ENCODE assay signal across 8 cellular contexts in the genomic region with DNA sequence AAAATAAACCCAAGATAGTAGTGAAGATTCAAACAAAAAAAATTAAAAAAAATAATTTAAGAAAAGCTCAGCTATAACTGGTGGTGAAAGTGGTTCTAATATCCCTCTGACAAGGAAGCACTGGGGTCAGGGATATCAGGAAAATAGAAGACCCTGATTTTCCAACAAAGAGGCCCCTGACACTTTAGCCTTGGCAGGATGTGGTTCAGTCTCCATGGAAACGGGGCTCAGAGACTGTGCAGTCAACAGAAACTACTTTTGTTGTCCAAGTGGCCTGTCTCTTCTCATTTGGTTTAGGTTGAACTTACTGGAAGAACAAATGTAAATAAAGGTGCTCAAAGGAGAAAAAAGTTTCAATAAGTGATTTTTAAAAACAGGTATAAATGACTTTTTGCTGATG. TPM values are rescaled to one million over a fixed set of nuclear protein-coding genes. Genes with fewer than 3 reads are reported as not detected.
DNase-seq lines count a peak whose midpoint lies in the region; ATAC-seq and TF ChIP-seq lines count a peak whose summit lies in the region.

No MANE protein-coding gene starts in this region.

- intact Hi-C loops in Caco-2 (cut with micrococcal nuclease; ENCODE audit: unreplicated experiment): no loop called here

- no peaks in the 10 kb centered on the region for H3K9me3 ChIP-seq in Caco-2

- no peak overlapping the region for H3K4me3 ChIP-seq in Caco-2 (ENCODE audit: low read depth, low read length)

- CTCF ChIA-PET in GM10248 (lab: Yijun Ruan, JAX): no interaction called here
- CTCF ChIA-PET in Caco-2 (lab: Charles Lee): no interaction called here

- H3K27me3 Mint-ChIP-seq in activated naive CD8-positive, alpha-beta T cell treated with anti-CD3 and anti-CD28 coated beads for 36 hours: no peaks in the 10 kb centered on the region
- no peaks in the 10 kb centered on the region for H3K27me3 Mint-ChIP-seq in natural killer cell treated with Interleukin-12 subunit alpha and Interleukin-12 subunit beta and Interleukin-15 and Interleukin-18, amount 100 ng/mL, for 72 hours
- no peaks in the 10 kb centered on the region for H3K27me3 Mint-ChIP-seq in Caco-2 (ENCODE audit: insufficient read depth, unreplicated experiment)

- H3K4me1 Mint-ChIP-seq in activated naive CD8-positive, alpha-beta T cell treated with anti-CD3 and anti-CD28 coated beads for 36 hours: peaks cover 28% of the 10 kb centered on the region
- H3K4me1 Mint-ChIP-seq in natural killer cell treated with Interleukin-12 subunit alpha and Interleukin-12 subunit beta and Interleukin-15 and Interleukin-18, amount 100 ng/mL, for 72 hours (ENCODE audit: low read depth in 2 of 2): peaks cover 12 to 18% of the 10 kb centered on the region in 2 donors
- no peaks in the 10 kb centered on the region for H3K4me1 Mint-ChIP-seq in Caco-2 (ENCODE audit: low read depth, unreplicated experiment)

- no peaks in the 10 kb centered on the region for H3K27me3 ChIP-seq in Caco-2 (replicated peaks; ENCODE audit: control insufficient read depth, insufficient read depth, low read length)

- DNase-seq in GM10248 (ENCODE audit: extremely low spot score) (peak; percentile 52), MV-4-11 (lab: John Stamatoyannopoulos, UW) (peak; percentile 52), Caco-2 (no peak), DMS153 (lab: John Stamatoyannopoulos, UW) (no peak)
- peak; percentile 47 for DNase-seq in activated naive CD8-positive, alpha-beta T cell treated with anti-CD3 and anti-CD28 coated beads for 36 hours
- no peak for DNase-seq in natural killer cell treated with Interleukin-12 subunit alpha and Interleukin-12 subunit beta and Interleukin-15 and Interleukin-18, amount 100 ng/mL, for 72 hours (ENCODE audit: low spot score)

- no peak overlapping the region for H3K4me3 Mint-ChIP-seq in activated naive CD8-positive, alpha-beta T cell treated with anti-CD3 and anti-CD28 coated beads for 36 hours
- H3K4me3 Mint-ChIP-seq in natural killer cell treated with Interleukin-12 subunit alpha and Interleukin-12 subunit beta and Interleukin-15 and Interleukin-18, amount 100 ng/mL, for 72 hours: peak overlapping the region; percentile 25
- no peak overlapping the region for H3K4me3 Mint-ChIP-seq in Caco-2 (ENCODE audit: unreplicated experiment)

- no TSS peak for BruUV-seq in Caco-2 (replicated peaks; lab: Mats Ljungman, UMichigan)

- H3K36me3 Mint-ChIP-seq in activated naive CD8-positive, alpha-beta T cell treated with anti-CD3 and anti-CD28 coated beads for 36 hours: peaks cover 42% of the 10 kb centered on the region
- peaks cover 21% of the 10 kb centered on the region for H3K36me3 Mint-ChIP-seq in natural killer cell treated with Interleukin-12 subunit alpha and Interleukin-12 subunit beta and Interleukin-15 and Interleukin-18, amount 100 ng/mL, for 72 hours
- H3K36me3 Mint-ChIP-seq in Caco-2 (ENCODE audit: insufficient read depth, unreplicated experiment): peaks cover 75% of the 10 kb centered on the region

- ATAC-seq in natural killer cell treated with Interleukin-12 subunit alpha and Interleukin-12 subunit beta and Interleukin-15 and Interleukin-18, amount 100 ng/mL, for 72 hours: peak in 1 of 2 donors; percentile 72
- ATAC-seq in GM21786 (IDR thresholded peaks at IDR 0.05; ENCODE audit: unreplicated experiment): no peak
- ATAC-seq in HG03457 (IDR thresholded peaks at IDR 0.05; ENCODE audit: unreplicated experiment): no peak

- peak overlapping the region; percentile 67 for H3K27ac Mint-ChIP-seq in activated naive CD8-positive, alpha-beta T cell treated with anti-CD3 and anti-CD28 coated beads for 36 hours
- H3K27ac Mint-ChIP-seq in natural killer cell treated with Interleukin-12 subunit alpha and Interleukin-12 subunit beta and Interleukin-15 and Interleukin-18, amount 100 ng/mL, for 72 hours: peak overlapping the region; percentile 43 to 61
- no peak overlapping the region for H3K27ac Mint-ChIP-seq in Caco-2 (ENCODE audit: unreplicated experiment)

- H3K9me3 Mint-ChIP-seq in activated naive CD8-positive, alpha-beta T cell treated with anti-CD3 and anti-CD28 coated beads for 36 hours: no peaks in the 10 kb centered on the region
- no peaks in the 10 kb centered on the region for H3K9me3 Mint-ChIP-seq in natural killer cell treated with Interleukin-12 subunit alpha and Interleukin-12 subunit beta and Interleukin-15 and Interleukin-18, amount 100 ng/mL, for 72 hours
- no peaks in the 10 kb centered on the region for H3K9me3 Mint-ChIP-seq in Caco-2 (ENCODE audit: unreplicated experiment)

- no peaks in the 10 kb centered on the region for H3K4me1 ChIP-seq in Caco-2

- TF ChIP-seq CTCF in GM10248 (IDR thresholded peaks at IDR 0.05; ENCODE audit: control extremely low read depth, extremely low read depth, low read depth, missing control alignments): no peak
- no peak for TF ChIP-seq CTCF in Caco-2 (IDR thresholded peaks at IDR 0.05; ENCODE audit: insufficient read depth in 1 of 2, low read depth in 1 of 2, low read length in 1 of 2, severe bottlenecking in 1 of 2, unreplicated experiment in 1 of 2)

- POLR2A ChIA-PET in GM10248 (lab: Yijun Ruan, JAX) (no interaction called here), Caco-2 (lab: Charles Lee) (no interaction called here)

- no peaks in the 10 kb centered on the region; the same call in 1 of the 2 replicates for H3K36me3 ChIP-seq in Caco-2 (ENCODE audit: control insufficient read depth, insufficient read depth, low read length)

RNA-seq across cellular contexts. Expression of gene INTS14, which starts 27.2 kb away (rescaled TPM):
- total RNA-seq in activated naive CD8-positive, alpha-beta T cell treated with anti-CD3 and anti-CD28 coated beads for 36 hours: 10 to 100 TPM; 62.1 to 66.9 TPM
- total RNA-seq in natural killer cell treated with Interleukin-12 subunit alpha and Interleukin-12 subunit beta and Interleukin-15 and Interleukin-18, amount 100 ng/mL, for 72 hours: 10 to 100 TPM; 51.1 to 51.3 TPM
- 37.7 and 38.2 TPM in 2 replicates for total RNA-seq in Caco-2 (2022)

RNA-seq across cellular contexts. Expression of gene SLC24A1, which starts 38.0 kb away (rescaled TPM):
- total RNA-seq in activated naive CD8-positive, alpha-beta T cell treated with anti-CD3 and anti-CD28 coated beads for 36 hours: 1 to 10 TPM; 6.6 to 7.6 TPM
- total RNA-seq in natural killer cell treated with Interleukin-12 subunit alpha and Interleukin-12 subunit beta and Interleukin-15 and Interleukin-18, amount 100 ng/mL, for 72 hours: 1 to 10 TPM; 2.9 to 6.6 TPM
- total RNA-seq in Caco-2 (2022): 6.0 and 8.7 TPM in 2 replicates

RNA-seq across cellular contexts. Expression of gene HACD3, which starts 53.4 kb away (rescaled TPM):
- 10 to 100 TPM; 43.7 to 46.5 TPM for total RNA-seq in activated naive CD8-positive, alpha-beta T cell treated with anti-CD3 and anti-CD28 coated beads for 36 hours
- 10 to 100 TPM; 39.3 to 49.6 TPM for total RNA-seq in natural killer cell treated with Interleukin-12 subunit alpha and Interleukin-12 subunit beta and Interleukin-15 and Interleukin-18, amount 100 ng/mL, for 72 hours
- 118 and 127 TPM in 2 replicates for total RNA-seq in Caco-2 (2022)

Comparison
In these comparisons a context has a peak if more than half of its experiments do, and no peak if none do; other contexts are left out.
1. DNase-seq: peak in GM10248 (single experiment), MV-4-11 (single experiment) and activated naive CD8-positive, alpha-beta T cell treated with anti-CD3 and anti-CD28 coated beads for 36 hours (single experiment); none in natural killer cell treated with Interleukin-12 subunit alpha and Interleukin-12 subunit beta and Interleukin-15 and Interleukin-18, amount 100 ng/mL, for 72 hours (single experiment), Caco-2 (0 of 2) and DMS153 (single experiment).